ENCODE assay signal across 1 cellular context in the genomic region with DNA sequence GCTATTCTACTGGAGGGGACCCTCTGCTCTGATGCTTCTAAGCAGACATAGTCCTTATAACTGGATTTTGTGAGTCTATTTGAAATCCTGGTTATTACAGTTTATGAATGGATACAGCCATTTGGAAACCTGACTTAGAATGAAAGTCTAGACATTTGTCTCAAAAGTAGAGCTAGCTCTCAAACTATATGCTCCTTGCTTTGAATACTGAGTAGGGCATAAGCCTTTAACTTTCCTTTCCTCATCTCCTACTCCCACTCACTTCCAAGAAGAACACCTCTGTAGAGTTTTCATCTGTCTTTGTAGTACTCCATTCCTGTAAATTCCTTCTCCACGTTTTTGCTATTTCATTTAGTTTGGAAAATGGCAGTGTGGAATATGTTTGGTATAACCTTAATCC.
TF ChIP-seq lines count a peak whose summit lies in the region.

No MANE protein-coding gene starts in this region.

TF ChIP-seq in HepG2, 621 proteins besides CTCF, POLR2A, EP300 and RAD21:
- TF ChIP-seq, protein P1, sequence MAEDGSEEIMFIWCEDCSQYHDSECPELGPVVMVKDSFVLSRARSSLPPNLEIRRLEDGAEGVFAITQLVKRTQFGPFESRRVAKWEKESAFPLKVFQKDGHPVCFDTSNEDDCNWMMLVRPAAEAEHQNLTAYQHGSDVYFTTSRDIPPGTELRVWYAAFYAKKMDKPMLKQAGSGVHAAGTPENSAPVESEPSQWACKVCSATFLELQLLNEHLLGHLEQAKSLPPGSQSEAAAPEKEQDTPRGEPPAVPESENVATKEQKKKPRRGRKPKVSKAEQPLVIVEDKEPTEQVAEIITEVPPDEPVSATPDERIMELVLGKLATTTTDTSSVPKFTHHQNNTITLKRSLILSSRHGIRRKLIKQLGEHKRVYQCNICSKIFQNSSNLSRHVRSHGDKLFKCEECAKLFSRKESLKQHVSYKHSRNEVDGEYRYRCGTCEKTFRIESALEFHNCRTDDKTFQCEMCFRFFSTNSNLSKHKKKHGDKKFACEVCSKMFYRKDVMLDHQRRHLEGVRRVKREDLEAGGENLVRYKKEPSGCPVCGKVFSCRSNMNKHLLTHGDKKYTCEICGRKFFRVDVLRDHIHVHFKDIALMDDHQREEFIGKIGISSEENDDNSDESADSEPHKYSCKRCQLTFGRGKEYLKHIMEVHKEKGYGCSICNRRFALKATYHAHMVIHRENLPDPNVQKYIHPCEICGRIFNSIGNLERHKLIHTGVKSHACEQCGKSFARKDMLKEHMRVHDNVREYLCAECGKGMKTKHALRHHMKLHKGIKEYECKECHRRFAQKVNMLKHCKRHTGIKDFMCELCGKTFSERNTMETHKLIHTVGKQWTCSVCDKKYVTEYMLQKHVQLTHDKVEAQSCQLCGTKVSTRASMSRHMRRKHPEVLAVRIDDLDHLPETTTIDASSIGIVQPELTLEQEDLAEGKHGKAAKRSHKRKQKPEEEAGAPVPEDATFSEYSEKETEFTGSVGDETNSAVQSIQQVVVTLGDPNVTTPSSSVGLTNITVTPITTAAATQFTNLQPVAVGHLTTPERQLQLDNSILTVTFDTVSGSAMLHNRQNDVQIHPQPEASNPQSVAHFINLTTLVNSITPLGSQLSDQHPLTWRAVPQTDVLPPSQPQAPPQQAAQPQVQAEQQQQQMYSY (CRISPR knock-in tag; IDR thresholded peaks at IDR 0.05) = peak; percentile 98
- TF ChIP-seq, protein P2, sequence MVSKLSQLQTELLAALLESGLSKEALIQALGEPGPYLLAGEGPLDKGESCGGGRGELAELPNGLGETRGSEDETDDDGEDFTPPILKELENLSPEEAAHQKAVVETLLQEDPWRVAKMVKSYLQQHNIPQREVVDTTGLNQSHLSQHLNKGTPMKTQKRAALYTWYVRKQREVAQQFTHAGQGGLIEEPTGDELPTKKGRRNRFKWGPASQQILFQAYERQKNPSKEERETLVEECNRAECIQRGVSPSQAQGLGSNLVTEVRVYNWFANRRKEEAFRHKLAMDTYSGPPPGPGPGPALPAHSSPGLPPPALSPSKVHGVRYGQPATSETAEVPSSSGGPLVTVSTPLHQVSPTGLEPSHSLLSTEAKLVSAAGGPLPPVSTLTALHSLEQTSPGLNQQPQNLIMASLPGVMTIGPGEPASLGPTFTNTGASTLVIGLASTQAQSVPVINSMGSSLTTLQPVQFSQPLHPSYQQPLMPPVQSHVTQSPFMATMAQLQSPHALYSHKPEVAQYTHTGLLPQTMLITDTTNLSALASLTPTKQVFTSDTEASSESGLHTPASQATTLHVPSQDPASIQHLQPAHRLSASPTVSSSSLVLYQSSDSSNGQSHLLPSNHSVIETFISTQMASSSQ (IDR thresholded peaks at IDR 0.05; ENCODE audit: low read depth) = no peak
- TF ChIP-seq, protein P2 (CRISPR knock-in tag; IDR thresholded peaks at IDR 0.05; ENCODE audit: borderline replicate concordance) = no peak
